In the genomic region with DNA sequence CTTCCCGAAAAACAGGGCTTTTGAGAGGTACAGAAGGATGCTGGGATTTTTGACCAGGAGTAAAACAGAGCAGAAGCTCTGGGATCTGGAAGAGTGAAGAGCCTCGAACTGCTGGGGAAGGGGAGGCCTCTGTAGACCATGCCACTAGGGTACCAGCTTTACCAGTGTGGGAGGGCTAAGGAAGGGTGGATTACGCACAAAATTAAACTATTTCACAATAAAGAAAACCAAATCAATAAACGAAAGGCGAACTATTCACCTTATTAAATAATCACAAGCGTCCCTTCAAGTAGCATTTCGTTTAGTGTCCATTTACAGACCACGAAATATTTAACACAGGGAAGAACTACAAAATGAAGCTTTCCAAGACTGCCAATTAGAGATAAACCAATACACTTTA, we compare ENCODE assay signal across 8 cellular contexts. TPM values are rescaled to one million over a fixed set of nuclear protein-coding genes. Genes with fewer than 3 reads are reported as not detected.
A peak's percentile ranks its signal among the peaks of the same experiment; 100 is the strongest.
DNase-seq lines count a peak whose midpoint lies in the region; ATAC-seq and TF ChIP-seq lines count a peak whose summit lies in the region.

No MANE protein-coding gene starts in this region.

- TF ChIP-seq EP300 in stomach (IDR thresholded peaks at IDR 0.05) = no peak

- no peaks in the 10 kb centered on the region for H3K9me3 Mint-ChIP-seq in activated T-helper 2 cell treated with anti-CD3 and anti-CD28 coated beads, Interferon-gamma antibody, Interleukin-2, Interleukin-4, amounts not matched to agents 10 μg/mL and 5 μg/mL and 100 μg/mL, durations not matched to agents 14 hours and 24 hours and 36 hours

- peaks cover 24% of the 10 kb centered on the region for H3K4me1 Mint-ChIP-seq in activated T-helper 2 cell treated with anti-CD3 and anti-CD28 coated beads, Interferon-gamma antibody, Interleukin-2, Interleukin-4, amounts not matched to agents 10 μg/mL and 5 μg/mL and 100 μg/mL, durations not matched to agents 14 hours and 24 hours and 36 hours (ENCODE audit: low read depth)

- peak overlapping the region; percentile 92 for H3K4me3 Mint-ChIP-seq in activated T-helper 2 cell treated with anti-CD3 and anti-CD28 coated beads, Interferon-gamma antibody, Interleukin-2, Interleukin-4, amounts not matched to agents 10 μg/mL and 5 μg/mL and 100 μg/mL, durations not matched to agents 14 hours and 24 hours and 36 hours (ENCODE audit: low read depth)

- no peaks in the 10 kb centered on the region for H3K9me3 ChIP-seq in iPS-18c (ENCODE audit: control insufficient read depth, insufficient read depth, low read length)
- H3K9me3 ChIP-seq in stomach = no peaks in the 10 kb centered on the region

- H3K36me3 ChIP-seq in stomach = peaks cover 16 to 42% (median 39%) of the 10 kb centered on the region in 4 donors

- H3K27ac Mint-ChIP-seq in activated T-helper 2 cell treated with anti-CD3 and anti-CD28 coated beads, Interferon-gamma antibody, Interleukin-2, Interleukin-4, amounts not matched to agents 10 μg/mL and 5 μg/mL and 100 μg/mL, durations not matched to agents 14 hours and 24 hours and 36 hours = peak overlapping the region; percentile 96

- TF ChIP-seq POLR2A in stomach (IDR thresholded peaks at IDR 0.05) = no peak

- intact Hi-C loops in activated T-helper 2 cell treated with anti-CD3 and anti-CD28 coated beads, Interferon-gamma antibody, Interleukin-2, Interleukin-4, amounts not matched to agents 10 μg/mL and 5 μg/mL and 100 μg/mL, durations not matched to agents 14 hours and 24 hours and 36 hours (cut with micrococcal nuclease) = no loop called here
- intact Hi-C loops in stomach (cut with DNase I; ENCODE audit: low total_unique reads) = no loop called here

- peaks cover 14% of the 10 kb centered on the region for H3K36me3 Mint-ChIP-seq in activated T-helper 2 cell treated with anti-CD3 and anti-CD28 coated beads, Interferon-gamma antibody, Interleukin-2, Interleukin-4, amounts not matched to agents 10 μg/mL and 5 μg/mL and 100 μg/mL, durations not matched to agents 14 hours and 24 hours and 36 hours (ENCODE audit: low read depth)

- 16 to 24% (median 17%) methylated on average over 8 of the region's 8 CpGs for WGBS in stomach, 5 donors

- no peak for TF ChIP-seq CTCF in stomach (IDR thresholded peaks at IDR 0.05)

- H3K4me3 ChIP-seq in iPS-18c (ENCODE audit: insufficient read depth, low read depth, low read length) = peak overlapping the region; percentile 99
- peak overlapping the region; percentile 61 to 79 (median 72) for H3K4me3 ChIP-seq in stomach

- DNase-seq in NCI-H510A treated with DMSO at 0.1 percent for 48 hours (lab: John Stamatoyannopoulos, UW) (peak; percentile 51), NCI-H510A (lab: John Stamatoyannopoulos, UW) (no peak), stomach (no peak), amygdala (lab: John Stamatoyannopoulos, UW) (no peak)
- no peak for DNase-seq in activated T-helper 2 cell treated with anti-CD3 and anti-CD28 coated beads, Interferon-gamma antibody, Interleukin-2, Interleukin-4, amounts not matched to agents 10 μg/mL and 5 μg/mL and 100 μg/mL, durations not matched to agents 14 hours and 24 hours and 36 hours (ENCODE audit: low spot score)

- H3K27me3 ChIP-seq in stomach = no peaks in the 10 kb centered on the region

- ATAC-seq in HG02623 (IDR thresholded peaks at IDR 0.05; ENCODE audit: unreplicated experiment) (no peak), HG02981 (IDR thresholded peaks at IDR 0.05; ENCODE audit: unreplicated experiment) (no peak)

- H3K27me3 Mint-ChIP-seq in activated T-helper 2 cell treated with anti-CD3 and anti-CD28 coated beads, Interferon-gamma antibody, Interleukin-2, Interleukin-4, amounts not matched to agents 10 μg/mL and 5 μg/mL and 100 μg/mL, durations not matched to agents 14 hours and 24 hours and 36 hours (ENCODE audit: low read depth) = no peaks in the 10 kb centered on the region

- H3K27ac ChIP-seq in stomach = peak overlapping the region; percentile 32 to 99 (median 97)

- H3K4me1 ChIP-seq in stomach = peaks cover 10 to 28% (median 19%) of the 10 kb centered on the region in 4 donors

RNA-seq across cellular contexts. Expression of a gene that starts 0.7 kb away (rescaled TPM):
- 46.7 and 47.4 TPM in 2 replicates for total RNA-seq in activated T-helper 2 cell treated with anti-CD3 and anti-CD28 coated beads, Interferon-gamma antibody, Interleukin-2, Interleukin-4, amounts not matched to agents 10 μg/mL and 5 μg/mL and 100 μg/mL, durations not matched to agents 14 hours and 24 hours and 36 hours
- 10 to 100 TPM; 31.6 to 52.7 (median 38.0) TPM for total RNA-seq in stomach
- polyA plus RNA-seq in stomach = 10 to 100 TPM; 60.8 to 78.8 (median 74.9) TPM

RNA-seq across cellular contexts. Expression of a gene that starts 18.6 kb away (rescaled TPM):
- 89.0 and 90.2 TPM in 2 replicates for total RNA-seq in activated T-helper 2 cell treated with anti-CD3 and anti-CD28 coated beads, Interferon-gamma antibody, Interleukin-2, Interleukin-4, amounts not matched to agents 10 μg/mL and 5 μg/mL and 100 μg/mL, durations not matched to agents 14 hours and 24 hours and 36 hours
- 10 to 100 TPM in 3 of 5 donors, 1 to 10 TPM in 2; 2.9 to 58.3 (median 25.5) TPM for total RNA-seq in stomach
- 100 to 1,000 TPM in 1 of 3 donors, 10 to 100 TPM in 2; 73.3 to 105 (median 81.9) TPM for polyA plus RNA-seq in stomach

RNA-seq across cellular contexts. Expression of a gene that starts 23.1 kb away (rescaled TPM):
- 23.3 and 25.3 TPM in 2 replicates for total RNA-seq in activated T-helper 2 cell treated with anti-CD3 and anti-CD28 coated beads, Interferon-gamma antibody, Interleukin-2, Interleukin-4, amounts not matched to agents 10 μg/mL and 5 μg/mL and 100 μg/mL, durations not matched to agents 14 hours and 24 hours and 36 hours
- 100 to 1,000 TPM in 1 of 5 donors, 10 to 100 TPM in 3, 1 to 10 TPM in 1; 2.3 to 221 (median 24.2) TPM for total RNA-seq in stomach
- 10 to 100 TPM; 12.3 to 30.5 (median 14.6) TPM for polyA plus RNA-seq in stomach
